Comparison of ENCODE assay signal across 5 cellular contexts in genomic region chr6:1355068-1355467, GRCh38. TPM values are rescaled to one million over a fixed set of nuclear protein-coding genes. Genes with fewer than 3 reads are reported as not detected.
"Had no signal": no experiment of that assay in that cellular context is flagged by ENCODE, and none has a peak within 500 bp of the region (broad histone marks: within the 10 kb centered on the region; RNA-seq: fewer than 3 reads in every experiment).

No MANE protein-coding gene starts in this region.

RNA-seq across cellular contexts. Expression of gene FOXF2, which starts 34.3 kb away (rescaled TPM):
- total RNA-seq: HT-29, K562 had no signal
- polyA plus RNA-seq: IgD-negative memory B cell, K562 had no signal

RNA-seq across cellular contexts. Expression of gene FOXQ1, which starts 43.2 kb away (rescaled TPM):
- total RNA-seq: HT1080, IMR-90, K562 had no signal
- polyA plus RNA-seq: IgD-negative memory B cell, IMR-90, K562 had no signal
